ENCODE assay signal across 16 cellular contexts in the genomic region with DNA sequence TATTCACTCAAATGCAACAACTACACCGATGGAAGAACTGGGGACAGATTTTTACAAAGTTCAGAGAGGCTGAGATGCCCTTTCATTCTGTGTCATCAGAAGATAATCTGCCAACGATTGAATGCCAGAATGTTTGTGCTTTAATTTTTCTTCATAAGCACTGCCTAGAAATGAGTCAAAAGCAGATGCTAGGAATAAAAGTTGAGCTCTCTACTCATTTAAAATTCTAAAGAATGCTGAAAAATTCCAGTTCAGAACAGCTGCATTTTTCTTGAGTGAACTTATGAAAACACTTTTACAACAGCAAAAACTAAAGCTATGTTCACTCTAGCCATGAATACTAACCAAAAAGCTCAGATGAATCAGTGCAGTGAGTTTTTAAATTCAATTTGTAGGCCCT.
DNase-seq lines count a peak whose midpoint lies in the region; ATAC-seq lines count a peak whose summit lies in the region.
"Had no signal": no experiment of that assay in that cellular context is flagged by ENCODE, and none has a peak within 500 bp of the region (broad histone marks: within the 10 kb centered on the region; RNA-seq: fewer than 3 reads in every experiment).

No MANE protein-coding gene starts in this region.

- DNase-seq in activated naive CD4-positive, alpha-beta T cell treated with anti-CD3 and anti-CD28 coated beads, Interleukin-2, amount 50 U/mL, for 16 hours = no peak
- no peak for DNase-seq in T-helper 2 cell treated with Interferon-gamma antibody and Interleukin-4, amounts not matched to agents 5 μg/mL and 100 μg/mL, for 36 hours (ENCODE audit: low spot score)
- peak; percentile 40 for DNase-seq in epidermal melanocyte (ENCODE audit: insufficient read length, low spot score)
- no peak for DNase-seq in substantia nigra (lab: John Stamatoyannopoulos, UW)
- DNase-seq in NCI-H774 (lab: John Stamatoyannopoulos, UW) = no peak
- DNase-seq: activated CD4-positive, alpha-beta T cell treated with anti-CD3 and anti-CD28 coated beads for 48 hours; activated naive CD4-positive, alpha-beta T cell treated with anti-CD3 and anti-CD28 coated beads, Interleukin-2, amount 10 ng/mL, durations not matched to agents 7 days and 5 days; AML-193; dermis blood vessel endothelial cell; NCI-H1092; NCI-H345; OCI-M1; posterior cingulate gyrus had no signal

- peaks cover 19% of the 10 kb centered on the region for H3K36me3 Mint-ChIP-seq in activated naive CD4-positive, alpha-beta T cell treated with anti-CD3 and anti-CD28 coated beads, Interleukin-2, amount 50 U/mL, for 24 hours
- H3K36me3 Mint-ChIP-seq in T-helper 2 cell treated with Interferon-gamma antibody and Interleukin-4, amounts not matched to agents 5 μg/mL and 100 μg/mL, for 36 hours (ENCODE audit: low read depth) = peaks cover 50% of the 10 kb centered on the region

- H3K27ac Mint-ChIP-seq in activated naive CD4-positive, alpha-beta T cell treated with anti-CD3 and anti-CD28 coated beads, Interleukin-2, amount 50 U/mL, for 24 hours = peak overlapping the region; percentile 63
- H3K27ac Mint-ChIP-seq in T-helper 2 cell treated with Interferon-gamma antibody and Interleukin-4, amounts not matched to agents 5 μg/mL and 100 μg/mL, for 36 hours = peak overlapping the region; percentile 51

- H3K4me1 Mint-ChIP-seq in activated naive CD4-positive, alpha-beta T cell treated with anti-CD3 and anti-CD28 coated beads, Interleukin-2, amount 50 U/mL, for 24 hours = peaks cover 22% of the 10 kb centered on the region
- H3K4me1 Mint-ChIP-seq in T-helper 2 cell treated with Interferon-gamma antibody and Interleukin-4, amounts not matched to agents 5 μg/mL and 100 μg/mL, for 36 hours (ENCODE audit: low read depth) = peaks cover 34% of the 10 kb centered on the region

- H3K4me3 Mint-ChIP-seq in activated naive CD4-positive, alpha-beta T cell treated with anti-CD3 and anti-CD28 coated beads, Interleukin-2, amount 50 U/mL, for 24 hours = no peak overlapping the region
- no peak overlapping the region for H3K4me3 Mint-ChIP-seq in T-helper 2 cell treated with Interferon-gamma antibody and Interleukin-4, amounts not matched to agents 5 μg/mL and 100 μg/mL, for 36 hours
- H3K4me3 Mint-ChIP-seq: activated naive CD4-positive, alpha-beta T cell treated with anti-CD3 and anti-CD28 coated beads, Interleukin-2, amount 10 ng/mL, durations not matched to agents 7 days and 5 days had no signal

- no peaks in the 10 kb centered on the region for H3K9me3 Mint-ChIP-seq in activated naive CD4-positive, alpha-beta T cell treated with anti-CD3 and anti-CD28 coated beads, Interleukin-2, amount 50 U/mL, for 24 hours
- no peaks in the 10 kb centered on the region for H3K9me3 Mint-ChIP-seq in T-helper 2 cell treated with Interferon-gamma antibody and Interleukin-4, amounts not matched to agents 5 μg/mL and 100 μg/mL, for 36 hours
- H3K9me3 Mint-ChIP-seq: activated naive CD4-positive, alpha-beta T cell treated with anti-CD3 and anti-CD28 coated beads, Interleukin-2, amount 10 ng/mL, durations not matched to agents 7 days and 5 days had no signal

- ATAC-seq in GM21447 (IDR thresholded peaks at IDR 0.05; ENCODE audit: unreplicated experiment) (no peak), GM19023 (IDR thresholded peaks at IDR 0.05; ENCODE audit: unreplicated experiment) (no peak)

- H3K27ac ChIP-seq in substantia nigra (ENCODE audit: low read depth, low read length, poor library complexity, severe bottlenecking) = peak overlapping the region; percentile 88

- no peaks in the 10 kb centered on the region for H3K27me3 Mint-ChIP-seq in activated naive CD4-positive, alpha-beta T cell treated with anti-CD3 and anti-CD28 coated beads, Interleukin-2, amount 50 U/mL, for 24 hours
- H3K27me3 Mint-ChIP-seq in T-helper 2 cell treated with Interferon-gamma antibody and Interleukin-4, amounts not matched to agents 5 μg/mL and 100 μg/mL, for 36 hours (ENCODE audit: low read depth) = no peaks in the 10 kb centered on the region
- H3K27me3 Mint-ChIP-seq: activated naive CD4-positive, alpha-beta T cell treated with anti-CD3 and anti-CD28 coated beads, Interleukin-2, amount 10 ng/mL, durations not matched to agents 7 days and 5 days had no signal
